24 cellular contexts compared by ENCODE assay signal in genomic region chr17:58264407-58265103, GRCh38. TPM values are rescaled to one million over a fixed set of nuclear protein-coding genes. Genes with fewer than 3 reads are reported as not detected.
DNase-seq lines count a peak whose midpoint lies in the region; ATAC-seq and TF ChIP-seq lines count a peak whose summit lies in the region.
"Had no signal": no experiment of that assay in that cellular context is flagged by ENCODE, and none has a peak within 500 bp of the region (broad histone marks: within the 10 kb centered on the region; RNA-seq: fewer than 3 reads in every experiment).

No MANE protein-coding gene starts in this region.

- H3K27ac ChIP-seq in colonic mucosa (no peak overlapping the region), foreskin keratinocyte (no peak overlapping the region)
- H3K27ac ChIP-seq: PC-9, RWPE1 had no signal

- CTCF ChIA-PET in activated CD8-positive, alpha-beta memory T cell treated with anti-CD3 and anti-CD28 coated beads, Interleukin-2, amount 10 ng/mL, durations not matched to agents 7 days and 5 days (lab: Charles Lee), result interaction anchor here (2.1 to 4.1 kb wide), 2 partner anchors 12 to 15 kb away, joined by 5 to 14 read pairs; no protein-coding TSS in a partner anchor

- H3K4me3 ChIP-seq in colonic mucosa, result no peak overlapping the region
- H3K4me3 ChIP-seq: MG63, PC-9 had no signal

- H3K4me1 ChIP-seq in colonic mucosa (no peaks in the 10 kb centered on the region), foreskin keratinocyte (no peaks in the 10 kb centered on the region)

- TF ChIP-seq CTCF in colonic mucosa (IDR thresholded peaks at IDR 0.05), result no peak
- no peak for TF ChIP-seq CTCF in foreskin keratinocyte (conservative IDR thresholded peaks at IDR 0.05)
- no peak for TF ChIP-seq CTCF in GM13977 (IDR thresholded peaks at IDR 0.05; ENCODE audit: extremely low read depth, insufficient read depth, missing control alignments)

- intact Hi-C loops in colonic mucosa (cut with DNase I), result no loop called here

- H3K36me3 ChIP-seq in colonic mucosa, result no peaks in the 10 kb centered on the region
- H3K36me3 ChIP-seq: MG63 had no signal

- no peaks in the 10 kb centered on the region for H3K36me3 Mint-ChIP-seq in activated CD8-positive, alpha-beta memory T cell treated with anti-CD3 and anti-CD28 coated beads, Interleukin-2, amount 10 ng/mL, durations not matched to agents 7 days and 5 days

- no peak overlapping the region for H3K4me3 Mint-ChIP-seq in activated CD8-positive, alpha-beta memory T cell treated with anti-CD3 and anti-CD28 coated beads, Interleukin-2, amount 10 ng/mL, durations not matched to agents 7 days and 5 days

- peaks cover 6% of the 10 kb centered on the region for H3K27me3 ChIP-seq in colonic mucosa
- H3K27me3 ChIP-seq in foreskin keratinocyte, result peaks cover 63% of the 10 kb centered on the region

- ATAC-seq in activated CD8-positive, alpha-beta memory T cell treated with anti-CD3 and anti-CD28 coated beads, Interleukin-2, amount 10 ng/mL, durations not matched to agents 7 days and 5 days, result no peak
- no peak for ATAC-seq in foreskin keratinocyte

- in situ Hi-C loops in GM13977 (cut with MboI; ENCODE audit: low pct_unique_long_range_greater_than_20kb, low sequenced_read_pairs, unreplicated experiment), result no loop called here

- H3K9ac ChIP-seq in colonic mucosa (ENCODE audit: low read depth in 2 of 2, low read length in 2 of 2), result no peak overlapping the region

- peaks cover 61% of the 10 kb centered on the region for H3K27me3 Mint-ChIP-seq in activated CD8-positive, alpha-beta memory T cell treated with anti-CD3 and anti-CD28 coated beads, Interleukin-2, amount 10 ng/mL, durations not matched to agents 7 days and 5 days

- no peaks in the 10 kb centered on the region for H3K9me3 Mint-ChIP-seq in activated CD8-positive, alpha-beta memory T cell treated with anti-CD3 and anti-CD28 coated beads, Interleukin-2, amount 10 ng/mL, durations not matched to agents 7 days and 5 days (ENCODE audit: low read depth)

- H3K27ac Mint-ChIP-seq in activated CD8-positive, alpha-beta memory T cell treated with anti-CD3 and anti-CD28 coated beads, Interleukin-2, amount 10 ng/mL, durations not matched to agents 7 days and 5 days, result no peak overlapping the region

- H3K9me3 ChIP-seq in colonic mucosa, result no peaks in the 10 kb centered on the region
- H3K9me3 ChIP-seq: MG63 had no signal

- no peaks in the 10 kb centered on the region for H3K4me1 Mint-ChIP-seq in activated CD8-positive, alpha-beta memory T cell treated with anti-CD3 and anti-CD28 coated beads, Interleukin-2, amount 10 ng/mL, durations not matched to agents 7 days and 5 days

- DNase-seq in activated CD8-positive, alpha-beta memory T cell treated with anti-CD3 and anti-CD28 coated beads, Interleukin-2, amount 10 ng/mL, durations not matched to agents 7 days and 5 days, result peak; percentile 27
- DNase-seq in activated CD8-positive, alpha-beta memory T cell treated with anti-CD3 and anti-CD28 coated beads, Interleukin-2, amount 50 U/mL, for 4 hours, result no peak
- DNase-seq in colonic mucosa, result peak; percentile 1
- DNase-seq in mesenteric fat pad (ENCODE audit: low spot score), result peak; percentile 11
- no peak for DNase-seq in foreskin keratinocyte
- no peak for DNase-seq in GM13977 (ENCODE audit: low spot score)
- no peak for DNase-seq in iPS-NIHi11 (ENCODE audit: low spot score)
- DNase-seq: 8988T; ACHN; Calu3; DMS153; DND-41; KG1; MG63; NCI-H2029; NCI-H446 treated with DMSO at 0.1 percent for 48 hours; NCI-H526; NCI-H82; NK-92 treated with Interleukin-12 subunit alpha and Interleukin-12 subunit beta, amount 100 ng/mL, for 24 hours; PC-9; SHP77 had no signal

RNA-seq across cellular contexts. Expression of gene MPO, which starts 16.2 kb away (rescaled TPM):
- under 1 TPM in 1 of 2 experiments, not detected in 1; 0.09 TPM for total RNA-seq in activated CD8-positive, alpha-beta memory T cell treated with anti-CD3 and anti-CD28 coated beads, Interleukin-2, amount 10 ng/mL, durations not matched to agents 7 days and 5 days
- not detected for total RNA-seq in colonic mucosa
- total RNA-seq in mesenteric fat pad, result 0.35 TPM
- not detected in 2 replicates for total RNA-seq in foreskin keratinocyte
- not detected in 2 replicates for polyA plus RNA-seq in foreskin keratinocyte
- total RNA-seq: Calu3, PC-9, SK-MEL-5 had no signal
- polyA plus RNA-seq: BJ had no signal

RNA-seq across cellular contexts. Expression of gene LPO, which starts 26.2 kb away (rescaled TPM):
- total RNA-seq in activated CD8-positive, alpha-beta memory T cell treated with anti-CD3 and anti-CD28 coated beads, Interleukin-2, amount 10 ng/mL, durations not matched to agents 7 days and 5 days, result not detected
- total RNA-seq in colonic mucosa (not detected), mesenteric fat pad (not detected), foreskin keratinocyte (not detected in 2 replicates)
- polyA plus RNA-seq in foreskin keratinocyte, result not detected in 2 replicates
- total RNA-seq: Calu3, PC-9, SK-MEL-5 had no signal

RNA-seq across cellular contexts. Expression of gene MKS1, which starts 45.5 kb away (rescaled TPM):
- 10 to 100 TPM; 17.8 to 18.2 TPM for total RNA-seq in activated CD8-positive, alpha-beta memory T cell treated with anti-CD3 and anti-CD28 coated beads, Interleukin-2, amount 10 ng/mL, durations not matched to agents 7 days and 5 days
- total RNA-seq in colonic mucosa (10 to 100 TPM; 13.8 to 18.4 TPM), mesenteric fat pad (9.6 TPM), foreskin keratinocyte (13.2 and 14.2 TPM in 2 replicates)
- 12.0 and 13.0 TPM in 2 replicates for polyA plus RNA-seq in foreskin keratinocyte

Comparison
In these comparisons a context has a peak if more than half of its experiments do, and no peak if none do; other contexts are left out.
1. DNase-seq: peak in activated CD8-positive, alpha-beta memory T cell treated with anti-CD3 and anti-CD28 coated beads, Interleukin-2, amount 10 ng/mL, durations not matched to agents 7 days and 5 days (single experiment), colonic mucosa (single experiment) and mesenteric fat pad (single experiment); none in activated CD8-positive, alpha-beta memory T cell treated with anti-CD3 and anti-CD28 coated beads, Interleukin-2, amount 50 U/mL, for 4 hours (single experiment), foreskin keratinocyte (0 of 2), GM13977 (single experiment) and iPS-NIHi11 (single experiment).